Comparison of ENCODE assay signal across 1 cellular context in the genomic region with DNA sequence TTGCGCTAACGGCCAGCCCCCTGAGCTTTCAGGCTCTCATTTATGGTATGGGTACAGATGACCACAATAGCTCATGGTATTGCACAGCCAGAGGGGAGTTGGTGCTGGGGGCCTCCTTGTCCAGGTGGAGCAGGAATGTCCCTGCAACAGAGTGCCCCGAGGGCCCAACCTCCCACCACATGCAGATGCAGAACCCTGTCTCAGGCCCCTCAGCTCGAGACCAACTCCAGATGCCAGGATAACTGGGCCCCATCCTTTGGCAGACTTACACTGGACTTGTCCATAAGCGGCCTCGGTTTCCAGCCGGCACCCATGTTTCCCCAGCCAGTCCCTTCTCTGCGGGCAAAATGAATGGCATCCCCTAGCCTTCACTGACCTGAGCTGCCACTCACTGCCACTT.
TF ChIP-seq lines count a peak whose summit lies in the region.

No MANE protein-coding gene starts in this region.

TF ChIP-seq in IMR-90, 13 proteins besides CTCF, POLR2A, EP300 and RAD21:
- TF ChIP-seq MXI1 (IDR thresholded peaks at IDR 0.05; ENCODE audit: borderline replicate concordance, low read depth, low read length) (no peak), BHLHE40 (IDR thresholded peaks at IDR 0.05; ENCODE audit: low read depth, low read length) (no peak), NFE2L2 (IDR thresholded peaks at IDR 0.05; ENCODE audit: low read depth, low read length) (no peak), MAZ (IDR thresholded peaks at IDR 0.05; ENCODE audit: borderline replicate concordance, low read depth, low read length) (no peak), MAFK (IDR thresholded peaks at IDR 0.05; ENCODE audit: low read depth, low read length) (no peak), FOS (IDR thresholded peaks at IDR 0.05; ENCODE audit: low read depth, low read length) (no peak), CHD1 (IDR thresholded peaks at IDR 0.05; ENCODE audit: low read depth, low read length) (no peak), SMC3 (IDR thresholded peaks at IDR 0.05; ENCODE audit: low read depth, low read length) (no peak), CEBPB (IDR thresholded peaks at IDR 0.05; ENCODE audit: low read depth, low read length) (no peak), RFX5 (IDR thresholded peaks at IDR 0.05; ENCODE audit: low read depth, low read length) (no peak), RCOR1 (IDR thresholded peaks at IDR 0.05; ENCODE audit: insufficient replicate concordance, low read length) (no peak)
- TF ChIP-seq, protein P1, sequence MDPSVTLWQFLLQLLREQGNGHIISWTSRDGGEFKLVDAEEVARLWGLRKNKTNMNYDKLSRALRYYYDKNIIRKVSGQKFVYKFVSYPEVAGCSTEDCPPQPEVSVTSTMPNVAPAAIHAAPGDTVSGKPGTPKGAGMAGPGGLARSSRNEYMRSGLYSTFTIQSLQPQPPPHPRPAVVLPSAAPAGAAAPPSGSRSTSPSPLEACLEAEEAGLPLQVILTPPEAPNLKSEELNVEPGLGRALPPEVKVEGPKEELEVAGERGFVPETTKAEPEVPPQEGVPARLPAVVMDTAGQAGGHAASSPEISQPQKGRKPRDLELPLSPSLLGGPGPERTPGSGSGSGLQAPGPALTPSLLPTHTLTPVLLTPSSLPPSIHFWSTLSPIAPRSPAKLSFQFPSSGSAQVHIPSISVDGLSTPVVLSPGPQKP (IDR thresholded peaks at IDR 0.05; ENCODE audit: borderline replicate concordance, low read depth, low read length) = no peak
- TF ChIP-seq, protein P2, sequence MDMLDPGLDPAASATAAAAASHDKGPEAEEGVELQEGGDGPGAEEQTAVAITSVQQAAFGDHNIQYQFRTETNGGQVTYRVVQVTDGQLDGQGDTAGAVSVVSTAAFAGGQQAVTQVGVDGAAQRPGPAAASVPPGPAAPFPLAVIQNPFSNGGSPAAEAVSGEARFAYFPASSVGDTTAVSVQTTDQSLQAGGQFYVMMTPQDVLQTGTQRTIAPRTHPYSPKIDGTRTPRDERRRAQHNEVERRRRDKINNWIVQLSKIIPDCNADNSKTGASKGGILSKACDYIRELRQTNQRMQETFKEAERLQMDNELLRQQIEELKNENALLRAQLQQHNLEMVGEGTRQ (IDR thresholded peaks at IDR 0.05; ENCODE audit: low read depth, low read length) = no peak
